Comparison of ENCODE assay signal across 1 cellular context in the genomic region with DNA sequence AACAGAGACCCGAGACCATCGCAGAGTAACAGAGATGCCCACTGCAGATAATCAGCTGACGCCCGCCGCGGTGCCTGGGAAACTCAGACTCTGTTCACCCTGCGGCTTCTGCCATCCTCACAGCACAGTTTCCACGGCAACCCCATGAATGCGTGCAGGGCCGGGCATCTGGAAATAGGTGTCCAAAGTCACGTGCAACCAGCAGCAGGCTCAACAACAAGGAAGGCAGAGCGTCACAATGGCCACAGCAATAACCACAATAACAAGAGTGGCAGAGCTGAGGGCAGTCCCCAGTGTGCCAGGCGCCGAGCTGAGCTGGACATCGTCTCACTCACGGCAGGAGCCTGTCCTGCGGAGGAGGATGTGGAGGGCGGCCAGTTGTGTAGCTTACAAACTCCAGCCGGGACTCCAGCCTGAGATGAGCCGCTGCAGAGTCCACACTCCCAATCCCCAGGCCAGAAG.
TF ChIP-seq lines count a peak whose summit lies in the region.

No MANE protein-coding gene starts in this region.

TF ChIP-seq in SK-N-SH treated with all-trans-retinoic acid at 6 μM for 48 hours, 23 proteins besides CTCF, POLR2A, EP300 and RAD21 (continued from another document):
- TF ChIP-seq BACH2 (CRISPR knock-in tag; IDR thresholded peaks at IDR 0.05; ENCODE audit: borderline replicate concordance): no peak
- TF ChIP-seq, protein P1, sequence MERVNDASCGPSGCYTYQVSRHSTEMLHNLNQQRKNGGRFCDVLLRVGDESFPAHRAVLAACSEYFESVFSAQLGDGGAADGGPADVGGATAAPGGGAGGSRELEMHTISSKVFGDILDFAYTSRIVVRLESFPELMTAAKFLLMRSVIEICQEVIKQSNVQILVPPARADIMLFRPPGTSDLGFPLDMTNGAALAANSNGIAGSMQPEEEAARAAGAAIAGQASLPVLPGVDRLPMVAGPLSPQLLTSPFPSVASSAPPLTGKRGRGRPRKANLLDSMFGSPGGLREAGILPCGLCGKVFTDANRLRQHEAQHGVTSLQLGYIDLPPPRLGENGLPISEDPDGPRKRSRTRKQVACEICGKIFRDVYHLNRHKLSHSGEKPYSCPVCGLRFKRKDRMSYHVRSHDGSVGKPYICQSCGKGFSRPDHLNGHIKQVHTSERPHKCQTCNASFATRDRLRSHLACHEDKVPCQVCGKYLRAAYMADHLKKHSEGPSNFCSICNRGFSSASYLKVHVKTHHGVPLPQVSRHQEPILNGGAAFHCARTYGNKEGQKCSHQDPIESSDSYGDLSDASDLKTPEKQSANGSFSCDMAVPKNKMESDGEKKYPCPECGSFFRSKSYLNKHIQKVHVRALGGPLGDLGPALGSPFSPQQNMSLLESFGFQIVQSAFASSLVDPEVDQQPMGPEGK (CRISPR knock-in tag; IDR thresholded peaks at IDR 0.05; ENCODE audit: borderline replicate concordance): no peak
- TF ChIP-seq, protein P2, sequence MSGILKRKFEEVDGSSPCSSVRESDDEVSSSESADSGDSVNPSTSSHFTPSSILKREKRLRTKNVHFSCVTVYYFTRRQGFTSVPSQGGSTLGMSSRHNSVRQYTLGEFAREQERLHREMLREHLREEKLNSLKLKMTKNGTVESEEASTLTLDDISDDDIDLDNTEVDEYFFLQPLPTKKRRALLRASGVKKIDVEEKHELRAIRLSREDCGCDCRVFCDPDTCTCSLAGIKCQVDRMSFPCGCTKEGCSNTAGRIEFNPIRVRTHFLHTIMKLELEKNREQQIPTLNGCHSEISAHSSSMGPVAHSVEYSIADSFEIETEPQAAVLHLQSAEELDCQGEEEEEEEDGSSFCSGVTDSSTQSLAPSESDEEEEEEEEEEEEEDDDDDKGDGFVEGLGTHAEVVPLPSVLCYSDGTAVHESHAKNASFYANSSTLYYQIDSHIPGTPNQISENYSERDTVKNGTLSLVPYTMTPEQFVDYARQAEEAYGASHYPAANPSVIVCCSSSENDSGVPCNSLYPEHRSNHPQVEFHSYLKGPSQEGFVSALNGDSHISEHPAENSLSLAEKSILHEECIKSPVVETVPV (CRISPR knock-in tag; IDR thresholded peaks at IDR 0.05): no peak
- TF ChIP-seq PPARA (CRISPR knock-in tag; IDR thresholded peaks at IDR 0.05; ENCODE audit: borderline replicate concordance): peak; percentile 42; the same call in 1 of the 2 replicates
